Comparison of ENCODE assay signal across 8 cellular contexts in genomic region chr22:29907753-29908515, GRCh38. TPM values are rescaled to one million over a fixed set of nuclear protein-coding genes. Genes with fewer than 3 reads are reported as not detected.
DNase-seq lines count a peak whose midpoint lies in the region; ATAC-seq, FAIRE-seq and TF ChIP-seq lines count a peak whose summit lies in the region.

No MANE protein-coding gene starts in this region.

- TF ChIP-seq CTCF in PC-3 (conservative IDR thresholded peaks at IDR 0.05; ENCODE audit: low read depth, low read length) = no peak
- TF ChIP-seq CTCF in progenitor cell of endocrine pancreas (IDR thresholded peaks at IDR 0.05; ENCODE audit: unreplicated experiment) = no peak

- H3K27me3 Mint-ChIP-seq in progenitor cell of endocrine pancreas = no peaks in the 10 kb centered on the region

- no peaks in the 10 kb centered on the region for H3K36me3 Mint-ChIP-seq in progenitor cell of endocrine pancreas (ENCODE audit: insufficient read depth)

- CTCF ChIA-PET in PC-3 (lab: Charles Lee) = interaction anchor here (0.5 kb wide), 2 partner anchors 24 to 135 kb away, joined by 5 to 10 read pairs; no protein-coding TSS in a partner anchor

- peak overlapping the region in 7 of 11 experiments; percentile 3 to 62 (median 44); a peak in 11 of 22 replicates for H3K9ac ChIP-seq in BLaER1 treated with 17β-estradiol and CSF1 and Interleukin-3, amounts not matched to agents 10 nM and 100 nM
- H3K9ac ChIP-seq in PC-3 (ENCODE audit: low read length) = no peak overlapping the region

- DNase-seq in HK-2 (ENCODE audit: unreplicated experiment) (peak; percentile 66), PC-3 (peak; percentile 98), dedifferentiated amniotic fluid mesenchymal stem cell (ENCODE audit: extremely low spot score) (peak; percentile 90), lung microvascular endothelial cell (ENCODE audit: low read depth in 2 of 2) (peak; percentile 74 to 95), urothelium cell line (ENCODE audit: low spot score) (peak; percentile 89), DMS114 treated with DMSO at 0.1 percent for 48 hours (lab: John Stamatoyannopoulos, UW; ENCODE audit: unreplicated experiment) (no peak), progenitor cell of endocrine pancreas (ENCODE audit: low spot score, unreplicated experiment) (no peak)

- no peaks in the 10 kb centered on the region for H3K9me3 Mint-ChIP-seq in progenitor cell of endocrine pancreas (ENCODE audit: low read depth)

- peak overlapping the region in 9 of 11 experiments; percentile 13 to 80 (median 64); a peak in 17 of 22 replicates for H3K27ac ChIP-seq in BLaER1 treated with 17β-estradiol and CSF1 and Interleukin-3, amounts not matched to agents 10 nM and 100 nM
- H3K27ac ChIP-seq in PC-3 (ENCODE audit: low read length) = peak overlapping the region; percentile 59

- peak overlapping the region; percentile 41 to 80 (median 67) for H3K4me2 ChIP-seq in BLaER1 treated with 17β-estradiol and CSF1 and Interleukin-3, amounts not matched to agents 10 nM and 100 nM
- peak overlapping the region; percentile 69 for H3K4me2 ChIP-seq in PC-3 (ENCODE audit: low read length)

- no TSS peak for BruUV-seq in PC-3 (replicated peaks; lab: Mats Ljungman, UMichigan)

- no peak overlapping the region for H3K27ac Mint-ChIP-seq in progenitor cell of endocrine pancreas

- peaks cover 4% of the 10 kb centered on the region for H3F3A ChIP-seq in PC-3 (ENCODE audit: low read length, unreplicated experiment)

- H3K9me3 ChIP-seq in BLaER1 treated with 17β-estradiol and CSF1 and Interleukin-3, amounts not matched to agents 10 nM and 100 nM (replicated peaks in 1 of 11) = no peaks in the 10 kb centered on the region; a peak in 2 of 22 replicates
- no peaks in the 10 kb centered on the region for H3K9me3 ChIP-seq in PC-3 (ENCODE audit: low read length)

- H3K79me2 ChIP-seq in PC-3 (ENCODE audit: low read length) = peaks cover 83% of the 10 kb centered on the region

- H3K4me1 ChIP-seq in BLaER1 treated with 17β-estradiol and CSF1 and Interleukin-3, amounts not matched to agents 10 nM and 100 nM = peaks cover 13 to 47% (median 28%) of the 10 kb centered on the region in 10 experiments
- H3K4me1 ChIP-seq in PC-3 (ENCODE audit: insufficient read depth, low read length) = peaks cover 40% of the 10 kb centered on the region

- peaks cover 10 to 100% (median 30%) of the 10 kb centered on the region in 11 experiments; a peak in 17 of 22 replicates for H4K20me1 ChIP-seq in BLaER1 treated with 17β-estradiol and CSF1 and Interleukin-3, amounts not matched to agents 10 nM and 100 nM
- peaks cover 13% of the 10 kb centered on the region; the same call in 1 of the 2 replicates for H4K20me1 ChIP-seq in PC-3 (ENCODE audit: low read length)

- intact Hi-C loops in PC-3 (cut with micrococcal nuclease) = loop anchor here (10.0 kb wide), 1 partner anchor 143 kb away; the partner anchor contains the start of genes UQCR10 and ZMAT5

- H3K27me3 ChIP-seq in BLaER1 treated with 17β-estradiol and CSF1 and Interleukin-3, amounts not matched to agents 10 nM and 100 nM = no peaks in the 10 kb centered on the region
- H3K27me3 ChIP-seq in PC-3 (ENCODE audit: low read length) = no peaks in the 10 kb centered on the region

- peak; percentile 95 for ATAC-seq in PC-3

- H3K9me2 ChIP-seq in PC-3 (replicated peaks; ENCODE audit: low read length) = no peaks in the 10 kb centered on the region

- no peak overlapping the region for H2AFZ ChIP-seq in PC-3 (ENCODE audit: low read length)

- peaks cover 0 to 7% (median 0%) of the 10 kb centered on the region in 11 experiments; a peak in 4 of 22 replicates for H3K36me3 ChIP-seq in BLaER1 treated with 17β-estradiol and CSF1 and Interleukin-3, amounts not matched to agents 10 nM and 100 nM
- H3K36me3 ChIP-seq in PC-3 (ENCODE audit: low read depth, low read length) = no peaks in the 10 kb centered on the region

- peak; percentile 63 for FAIRE-seq in urothelium cell line (lab: Jason Lieb, UNC)

- POLR2A ChIA-PET in PC-3 (lab: Charles Lee; ENCODE audit: unreplicated experiment) = interaction anchor here (0.7 kb wide), 1 partner anchor 1315 kb away, joined by 6 read pairs; no protein-coding TSS in a partner anchor

- no peak overlapping the region for H3K4me3 ChIP-seq in BLaER1 treated with 17β-estradiol and CSF1 and Interleukin-3, amounts not matched to agents 10 nM and 100 nM
- peak overlapping the region; percentile 38 for H3K4me3 ChIP-seq in PC-3 (ENCODE audit: low read length)

- no peak overlapping the region for H3K4me3 Mint-ChIP-seq in progenitor cell of endocrine pancreas (ENCODE audit: low read depth)

- peaks cover 24% of the 10 kb centered on the region for H3K4me1 Mint-ChIP-seq in progenitor cell of endocrine pancreas (ENCODE audit: low read depth)

RNA-seq across cellular contexts. Expression of gene MTMR3, which starts 25.0 kb away (rescaled TPM):
- 12.1 and 17.3 TPM in 2 replicates for total RNA-seq in PC-3 (2014; rRNA removed)
- total RNA-seq in lung microvascular endothelial cell = 16.8 and 28.4 TPM in 2 replicates
- total RNA-seq in progenitor cell of endocrine pancreas = 50.2 and 51.0 TPM in 2 replicates

Comparison
In these comparisons a context has a peak if more than half of its experiments do, and no peak if none do; other contexts are left out.
1. DNase-seq: peak in HK-2 (single experiment), PC-3 (single experiment), dedifferentiated amniotic fluid mesenchymal stem cell (single experiment), lung microvascular endothelial cell (2 of 2) and urothelium cell line (single experiment); none in DMS114 treated with DMSO at 0.1 percent for 48 hours (single experiment) and progenitor cell of endocrine pancreas (single experiment).